ENCODE assay signal across 20 cellular contexts in the genomic region with DNA sequence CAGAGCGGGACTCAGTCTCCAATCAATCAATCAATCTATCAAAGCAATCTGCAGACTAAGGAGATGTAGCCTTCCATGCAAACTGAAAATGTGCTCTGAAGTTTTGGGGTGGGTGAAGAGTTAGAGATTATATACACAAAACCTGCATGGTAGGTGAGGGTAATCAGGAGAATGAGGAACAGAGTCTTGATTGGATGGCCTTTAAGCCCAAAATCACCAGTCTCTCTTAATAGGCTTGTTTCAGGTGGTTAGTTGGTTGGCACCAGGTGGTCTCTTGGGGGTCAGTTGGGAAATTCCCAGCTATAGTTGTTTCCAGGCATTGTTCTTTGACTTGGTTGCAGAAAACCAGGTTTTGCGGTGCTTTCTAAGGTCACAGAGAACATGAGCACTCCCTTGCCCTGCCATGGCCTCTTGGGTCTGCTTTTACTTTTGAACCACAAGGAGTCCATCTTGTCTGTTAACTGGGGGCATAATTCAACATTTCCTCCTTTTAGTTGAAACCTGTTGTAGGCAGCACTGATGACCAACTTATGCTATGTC.
"Had no signal": no experiment of that assay in that cellular context is flagged by ENCODE, and none has a peak within 500 bp of the region (broad histone marks: within the 10 kb centered on the region; RNA-seq: fewer than 3 reads in every experiment).

No MANE protein-coding gene starts in this region.

- H3K4me3 ChIP-seq: MG63, SJCRH30 had no signal

- H3K27me3 ChIP-seq: SJCRH30 had no signal

- H3K9me3 ChIP-seq: MG63, SJCRH30 had no signal

- ATAC-seq: Right ventricle myocardium inferior, SK-N-SH treated with all-trans-retinoic acid at 6 μM for 48 hours had no signal

- H3K36me3 ChIP-seq: MG63, SJCRH30 had no signal

- H3K27ac ChIP-seq: SJCRH30 had no signal

- DNase-seq: IMR-90, Karpas-422, KG1, MG63, NCI-H1092 treated with DMSO at 0.1 percent for 48 hours, NCI-H1436, NCI-H187, NCI-H2029, NCI-H2081 treated with DMSO at 0.1 percent for 48 hours, NCI-H2171, NCI-H226, NCI-H446, NCI-H510A, NCI-H524 treated with DMSO at 0.1 percent for 48 hours, NCI-H69, NCI-H774, SHP77 treated with DMSO at 0.1 percent for 48 hours, SJCRH30 had no signal

- H3K4me1 ChIP-seq: SJCRH30 had no signal
